Comparison of ENCODE assay signal across 18 cellular contexts in genomic region chr2:51535763-51536162, GRCh38.
"Had no signal": no experiment of that assay in that cellular context is flagged by ENCODE, and none has a peak within 500 bp of the region (broad histone marks: within the 10 kb centered on the region; RNA-seq: fewer than 3 reads in every experiment).

No MANE protein-coding gene starts in this region.

- H3K4me1 Mint-ChIP-seq: IgD-negative memory B cell had no signal

- H3K27me3 Mint-ChIP-seq: IgD-negative memory B cell had no signal

- H3K27ac Mint-ChIP-seq: IgD-negative memory B cell had no signal

- H3K4me3 ChIP-seq: K562 had no signal

- H3K36me3 Mint-ChIP-seq: IgD-negative memory B cell had no signal

- H3K4me3 Mint-ChIP-seq: IgD-negative memory B cell had no signal

- H3K27ac ChIP-seq: RWPE1 had no signal

- ATAC-seq: K562 had no signal

- FAIRE-seq: K562 had no signal

- DNase-seq: MV-4-11, NCI-H1048, NCI-H1105, NCI-H1417, NCI-H1436 treated with DMSO at 0.1 percent for 48 hours, NCI-H1694, NCI-H187 treated with DMSO at 0.1 percent for 48 hours, NCI-H2029 treated with DMSO at 0.1 percent for 48 hours, NCI-H226, NCI-H446, NCI-H510A, NCI-H524 treated with DMSO at 0.1 percent for 48 hours, NCI-H69, NCI-H774, SHP77 had no signal
